ENCODE assay signal across 24 cellular contexts in the genomic region with DNA sequence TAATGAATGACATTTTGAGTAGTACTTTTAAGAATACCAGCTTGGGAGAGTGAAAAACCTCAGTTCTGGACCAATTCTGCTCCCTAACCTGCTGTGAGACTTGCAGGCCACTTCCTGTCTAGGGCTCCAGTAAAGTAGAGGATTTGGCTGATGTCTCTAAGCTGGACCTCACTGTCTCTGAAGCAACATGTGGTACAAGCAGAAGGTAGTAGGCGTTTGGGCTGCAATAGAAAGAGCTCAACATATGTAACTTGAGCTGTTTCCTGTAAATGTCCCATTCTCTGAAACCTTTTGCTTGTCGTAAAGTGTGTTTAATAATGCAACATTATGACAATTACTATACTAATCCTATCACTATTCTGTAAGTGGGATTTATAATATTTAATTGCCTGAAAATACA.
"Had no signal": no experiment of that assay in that cellular context is flagged by ENCODE, and none has a peak within 500 bp of the region (broad histone marks: within the 10 kb centered on the region; RNA-seq: fewer than 3 reads in every experiment).

No MANE protein-coding gene starts in this region.

- H3K27ac ChIP-seq: coronary artery, esophagus squamous epithelium, heart right ventricle, left lung, neutrophil, parathyroid adenoma, right lobe of liver, testis, tibial artery had no signal

- H3K36me3 ChIP-seq: esophagus squamous epithelium, heart right ventricle, left lung, neutrophil, right lobe of liver, tibial artery had no signal

- H2AFZ ChIP-seq: parathyroid adenoma had no signal

- H3K9me3 ChIP-seq: esophagus squamous epithelium, heart right ventricle, left lung, mucosa of descending colon, neutrophil, right lobe of liver, testis, tibial artery had no signal

- H3K4me2 ChIP-seq: smooth muscle cell had no signal

- ATAC-seq: heart right ventricle; left cardiac atrium; left lung; mucosa of descending colon; right lobe of liver; stimulated activated effector memory CD8-positive, alpha-beta T cell treated with anti-CD3 and anti-CD28 coated beads, Interleukin-12 subunit alpha, Interleukin-12 subunit beta, amount 100 ng/mL, for 72 hours; stimulated activated naive CD8-positive, alpha-beta T cell treated with anti-CD3 and anti-CD28 coated beads, Interleukin-15, Interleukin-2, amounts not matched to agents 100 U/mL and 50 U/mL, for 24 hours had no signal

- H3K27me3 ChIP-seq: testis, tibial artery had no signal

- H3K9ac ChIP-seq: parathyroid adenoma had no signal

- DNase-seq: dermis blood vessel endothelial cell; effector memory CD4-positive, alpha-beta T cell; esophagus squamous epithelium; foreskin melanocyte; glutamatergic neuron; heart right ventricle; hippocampal formation; left cardiac atrium; left lung; mesenchymal stem cell; mucosa of descending colon; naive B cell; right lobe of liver; stimulated activated CD4-positive, alpha-beta T cell treated with anti-CD3 and anti-CD28 coated beads, Interleukin-2, amount 100 ng/mL, for 24 hours; stimulated activated CD4-positive, alpha-beta T cell treated with anti-CD3 and anti-CD28 coated beads, Interleukin-4, amount 100 ng/mL, for 24 hours; stimulated activated naive CD8-positive, alpha-beta T cell treated with anti-CD3 and anti-CD28 coated beads, Interleukin-15, Interleukin-2, amounts not matched to agents 100 U/mL and 50 U/mL, for 24 hours; substantia nigra; testis; tibial artery had no signal

- H3K79me2 ChIP-seq: parathyroid adenoma had no signal

- H3K4me1 ChIP-seq: esophagus squamous epithelium, left lung, right lobe of liver, testis had no signal

- H3K4me3 ChIP-seq: coronary artery, esophagus squamous epithelium, heart right ventricle, left lung, mucosa of descending colon, right lobe of liver, smooth muscle cell, testis, tibial artery had no signal
